16 cellular contexts compared by ENCODE assay signal in the genomic region with DNA sequence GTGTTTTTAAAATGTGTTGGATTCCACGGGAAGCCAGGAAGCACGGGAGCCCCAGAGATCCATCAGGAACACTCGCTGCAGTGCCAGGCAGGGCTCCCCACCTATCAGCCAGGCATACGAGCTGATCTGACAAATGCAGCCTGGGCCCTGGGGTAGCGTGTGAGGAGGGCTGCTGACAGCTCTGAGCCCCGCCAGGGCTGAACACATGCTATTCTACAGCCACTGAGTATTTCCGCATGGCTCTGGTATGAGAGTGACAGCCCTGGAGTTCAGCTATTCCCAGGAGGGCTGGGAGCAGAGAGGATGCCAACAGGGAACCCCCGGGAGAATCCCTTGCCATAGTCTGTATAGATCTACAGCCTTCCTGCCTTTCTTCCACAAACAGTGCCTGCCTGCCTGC.
"Had no signal": no experiment of that assay in that cellular context is flagged by ENCODE, and none has a peak within 500 bp of the region (broad histone marks: within the 10 kb centered on the region; RNA-seq: fewer than 3 reads in every experiment).

No MANE protein-coding gene starts in this region.

- H3K9me3 ChIP-seq: breast epithelium had no signal

- H3K27ac ChIP-seq: breast epithelium, lower lobe of right lung, stomach, thoracic aorta had no signal

- H3K4me1 ChIP-seq: breast epithelium, lower lobe of right lung had no signal

- H3K4me3 Mint-ChIP-seq: activated B cell treated with CpG ODN at 0.5 μM for 24 hours; activated CD4-positive, alpha-beta T cell treated with anti-CD3 and anti-CD28 coated beads, Interleukin-2, amount 10 ng/mL, durations not matched to agents 7 days and 5 days; naive thymus-derived CD4-positive, alpha-beta T cell had no signal

- H3K27me3 ChIP-seq: breast epithelium had no signal

- FAIRE-seq: TTC549 had no signal

- H3K36me3 ChIP-seq: breast epithelium, lower lobe of right lung, stomach, thoracic aorta had no signal

- DNase-seq: activated B cell treated with CpG ODN at 0.5 μM for 24 hours; activated CD4-positive, alpha-beta T cell treated with anti-CD3 and anti-CD28 coated beads, Interleukin-2, amount 10 ng/mL, durations not matched to agents 7 days and 5 days; activated naive CD4-positive, alpha-beta T cell treated with anti-CD3 and anti-CD28 coated beads, Interleukin-2, amount 50 U/mL, for 16 hours; activated T-cell treated with anti-CD3 and anti-CD28 coated beads, Interleukin-2, amount 50 U/mL, for 1 hour; amniotic stem cell; foreskin melanocyte; hippocampal formation; lower lobe of right lung; midbrain; naive thymus-derived CD4-positive, alpha-beta T cell; stimulated activated CD4-positive, alpha-beta T cell treated with anti-CD3 and anti-CD28 coated beads, Interleukin-4, amount 100 ng/mL, for 4 hours; stomach; T-helper 2 cell had no signal

- H3K27ac Mint-ChIP-seq: activated B cell treated with CpG ODN at 0.5 μM for 24 hours; activated CD4-positive, alpha-beta T cell treated with anti-CD3 and anti-CD28 coated beads, Interleukin-2, amount 10 ng/mL, durations not matched to agents 7 days and 5 days had no signal

- H3K4me1 Mint-ChIP-seq: activated B cell treated with CpG ODN at 0.5 μM for 24 hours; activated CD4-positive, alpha-beta T cell treated with anti-CD3 and anti-CD28 coated beads, Interleukin-2, amount 10 ng/mL, durations not matched to agents 7 days and 5 days had no signal

- H3K9me3 Mint-ChIP-seq: activated B cell treated with CpG ODN at 0.5 μM for 24 hours had no signal

- H3K4me3 ChIP-seq: breast epithelium, lower lobe of right lung, stomach, thoracic aorta had no signal
